In the genomic region with DNA sequence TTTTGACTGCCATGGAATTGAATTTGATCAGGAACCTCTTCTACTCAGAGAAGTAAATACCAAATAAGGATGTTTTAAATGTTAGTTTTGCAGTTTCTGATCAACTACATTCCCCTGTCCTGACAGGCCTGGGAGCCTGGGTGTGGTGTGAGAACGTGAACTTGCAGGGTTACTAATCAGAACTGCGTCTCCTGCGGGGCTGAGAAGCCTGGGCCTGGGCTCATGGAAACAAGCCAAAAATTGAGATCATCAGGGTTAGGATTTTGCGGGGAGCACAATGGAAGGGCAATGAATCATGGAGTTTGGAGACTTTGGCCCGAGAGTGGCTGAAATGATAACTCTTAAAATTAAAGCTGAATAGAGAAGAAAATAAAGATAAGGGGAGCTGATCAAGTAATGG, we compare ENCODE assay signal across 16 cellular contexts. TPM values are rescaled to one million over a fixed set of nuclear protein-coding genes. Genes with fewer than 3 reads are reported as not detected.
DNase-seq lines count a peak whose midpoint lies in the region; ATAC-seq and TF ChIP-seq lines count a peak whose summit lies in the region.
"Had no signal": no experiment of that assay in that cellular context is flagged by ENCODE, and none has a peak within 500 bp of the region (broad histone marks: within the 10 kb centered on the region; RNA-seq: fewer than 3 reads in every experiment).

No MANE protein-coding gene starts in this region.

- no peak overlapping the region for H3K4me2 ChIP-seq in mesenchymal stem cell (ENCODE audit: low read length, poor library complexity, severe bottlenecking)

- H3K27ac Mint-ChIP-seq in osteocyte (ENCODE audit: unreplicated experiment), result no peak overlapping the region
- H3K27ac Mint-ChIP-seq: activated CD4-positive, alpha-beta T cell treated with anti-CD3 and anti-CD28 coated beads for 36 hours; activated T-cell treated with anti-CD3 and anti-CD28 coated beads, Interleukin-2, amount 50 U/mL, for 24 hours; effector memory CD8-positive, alpha-beta T cell had no signal

- DNase-seq in AG09309 (ENCODE audit: low read depth), result peak; percentile 40
- DNase-seq in M059J (ENCODE audit: low read depth), result peak; percentile 80
- peak; percentile 77 for DNase-seq in dermis blood vessel endothelial cell
- no peak for DNase-seq in mesenchymal stem cell
- DNase-seq in osteocyte (ENCODE audit: extremely low spot score, unreplicated experiment), result no peak
- DNase-seq in DMS153 treated with DMSO at 0.1 percent for 48 hours (lab: John Stamatoyannopoulos, UW; ENCODE audit: unreplicated experiment), result no peak
- DNase-seq in stimulated activated CD4-positive, alpha-beta T cell treated with anti-CD3 and anti-CD28 coated beads, Interleukin-2, amount 100 ng/mL, for 48 hours, result no peak
- DNase-seq: activated CD4-positive, alpha-beta T cell treated with anti-CD3 and anti-CD28 coated beads for 36 hours; activated T-cell treated with anti-CD3 and anti-CD28 coated beads, Interleukin-2, amount 50 U/mL, for 24 hours; adrenal gland; DMS153; effector memory CD8-positive, alpha-beta T cell; KG1; NCI-H510A had no signal

- H3K27ac ChIP-seq in mesenchymal stem cell (ENCODE audit: low read length, poor library complexity, severe bottlenecking), result no peak overlapping the region
- H3K27ac ChIP-seq: adrenal gland, thoracic aorta had no signal

- no peak overlapping the region for H2BK120ac ChIP-seq in mesenchymal stem cell (ENCODE audit: low read depth, low read length)

- no peak overlapping the region for H3K4me3 Mint-ChIP-seq in osteocyte (ENCODE audit: unreplicated experiment)
- H3K4me3 Mint-ChIP-seq: activated CD4-positive, alpha-beta T cell treated with anti-CD3 and anti-CD28 coated beads for 36 hours; activated T-cell treated with anti-CD3 and anti-CD28 coated beads, Interleukin-2, amount 50 U/mL, for 24 hours; effector memory CD8-positive, alpha-beta T cell had no signal

- no peak overlapping the region for H2AK5ac ChIP-seq in mesenchymal stem cell (ENCODE audit: low read length, severe bottlenecking)

- peak overlapping the region; percentile 76 for H3K9ac ChIP-seq in mesenchymal stem cell (ENCODE audit: low read length)

- WGBS in mesenchymal stem cell, result 78% methylated on average over 5 of the region's 5 CpGs

- no peak overlapping the region for H2BK5ac ChIP-seq in mesenchymal stem cell (ENCODE audit: low read depth, low read length, poor library complexity, severe bottlenecking)

- H2BK12ac ChIP-seq in mesenchymal stem cell (ENCODE audit: low read length in 2 of 2), result no peak overlapping the region

- H3K4ac ChIP-seq in mesenchymal stem cell (ENCODE audit: low read depth in 1 of 2, low read length in 2 of 2), result no peak overlapping the region

- no peaks in the 10 kb centered on the region for H3K27me3 ChIP-seq in mesenchymal stem cell (ENCODE audit: control insufficient read depth in 1 of 2, insufficient read depth in 1 of 2, low read length in 2 of 2)
- H3K27me3 ChIP-seq: adrenal gland had no signal

- ATAC-seq in HG02852 (IDR thresholded peaks at IDR 0.05; ENCODE audit: unreplicated experiment), result no peak
- ATAC-seq: activated CD4-positive, alpha-beta T cell treated with anti-CD3 and anti-CD28 coated beads for 36 hours; effector memory CD8-positive, alpha-beta T cell had no signal

- no peak overlapping the region for H4K8ac ChIP-seq in mesenchymal stem cell (ENCODE audit: low read length)

- H3K4me1 ChIP-seq in mesenchymal stem cell (ENCODE audit: control insufficient read depth, insufficient read depth, low read depth, low read length), result peaks cover 2% of the 10 kb centered on the region
- H3K4me1 ChIP-seq: adrenal gland had no signal

- no peak overlapping the region for H4K91ac ChIP-seq in mesenchymal stem cell (ENCODE audit: low read length)

- no peaks in the 10 kb centered on the region for H3K36me3 Mint-ChIP-seq in osteocyte (ENCODE audit: unreplicated experiment)

- no peaks in the 10 kb centered on the region for H3K9me3 Mint-ChIP-seq in osteocyte (ENCODE audit: unreplicated experiment)
- H3K9me3 Mint-ChIP-seq: activated T-cell treated with anti-CD3 and anti-CD28 coated beads, Interleukin-2, amount 50 U/mL, for 24 hours; effector memory CD8-positive, alpha-beta T cell had no signal

- peaks cover 7% of the 10 kb centered on the region for H3K4me1 Mint-ChIP-seq in osteocyte (ENCODE audit: unreplicated experiment)
- H3K4me1 Mint-ChIP-seq: activated CD4-positive, alpha-beta T cell treated with anti-CD3 and anti-CD28 coated beads for 36 hours had no signal

- H3K9me3 ChIP-seq in mesenchymal stem cell (ENCODE audit: control insufficient read depth, low read length), result no peaks in the 10 kb centered on the region
- H3K9me3 ChIP-seq: adrenal gland, thoracic aorta had no signal

- no peaks in the 10 kb centered on the region for H3K36me3 ChIP-seq in mesenchymal stem cell (ENCODE audit: control insufficient read depth in 1 of 2, insufficient read depth in 2 of 2, low read depth in 1 of 2, low read length in 2 of 2)
- H3K36me3 ChIP-seq: adrenal gland, thoracic aorta had no signal

- H3K79me1 ChIP-seq in mesenchymal stem cell (replicated peaks; ENCODE audit: low read length, poor library complexity, severe bottlenecking), result no peaks in the 10 kb centered on the region

- no peak overlapping the region for H2AFZ ChIP-seq in mesenchymal stem cell (ENCODE audit: low read depth, low read length)

- no peak for TF ChIP-seq CTCF in AG09309 (IDR thresholded peaks at IDR 0.05; ENCODE audit: control insufficient read depth, insufficient read depth, low read depth, low read length, missing control alignments)
- no peak for TF ChIP-seq CTCF in osteocyte (IDR thresholded peaks at IDR 0.05)

- H3K18ac ChIP-seq in mesenchymal stem cell (ENCODE audit: low read depth in 1 of 2, low read length in 2 of 2), result no peak overlapping the region

- H3K4me3 ChIP-seq in AG09309 (ENCODE audit: control insufficient read depth, low read depth, low read length) (no peak overlapping the region), mesenchymal stem cell (ENCODE audit: insufficient read depth in 1 of 2, low read depth in 1 of 2, low read length in 2 of 2) (no peak overlapping the region)
- H3K4me3 ChIP-seq: adrenal gland, thoracic aorta had no signal

- no peak overlapping the region for H3K14ac ChIP-seq in mesenchymal stem cell (ENCODE audit: low read length in 2 of 2)

- H2BK15ac ChIP-seq in mesenchymal stem cell (ENCODE audit: low read depth, poor library complexity, severe bottlenecking), result no peak overlapping the region

- H3K23ac ChIP-seq in mesenchymal stem cell (ENCODE audit: low read length in 2 of 2), result no peak overlapping the region

- no peaks in the 10 kb centered on the region for H3K27me3 Mint-ChIP-seq in osteocyte (ENCODE audit: unreplicated experiment)
- H3K27me3 Mint-ChIP-seq: activated CD4-positive, alpha-beta T cell treated with anti-CD3 and anti-CD28 coated beads for 36 hours; activated T-cell treated with anti-CD3 and anti-CD28 coated beads, Interleukin-2, amount 50 U/mL, for 24 hours; effector memory CD8-positive, alpha-beta T cell had no signal

RNA-seq across cellular contexts. Expression of gene C3orf70, which starts 47.8 kb away (rescaled TPM):
- not detected in 2 replicates for total RNA-seq in M059J (2014; rRNA removed; shearing (Covaris generic))
- total RNA-seq in dermis blood vessel endothelial cell, result 2.6 and 2.8 TPM in 2 replicates
- 0.68 TPM for polyA plus RNA-seq in mesenchymal stem cell (2013, experiment 1 of 2)
- 0.74 TPM for polyA plus RNA-seq in mesenchymal stem cell (2013, experiment 2 of 2)
- 4.8 and 5.0 TPM in 2 replicates for total RNA-seq in osteocyte

RNA-seq across cellular contexts. Expression of gene EHHADH, which starts 53.2 kb away (rescaled TPM):
- total RNA-seq in M059J (2014; rRNA removed; shearing (Covaris generic)), result 4.5 and 10.4 TPM in 2 replicates
- total RNA-seq in dermis blood vessel endothelial cell, result 6.6 and 7.7 TPM in 2 replicates
- polyA plus RNA-seq in mesenchymal stem cell (2013, experiment 1 of 2), result 0.17 TPM
- polyA plus RNA-seq in mesenchymal stem cell (2013, experiment 2 of 2), result 0.15 TPM
- 0.57 and 1.2 TPM in 2 replicates for total RNA-seq in osteocyte

Comparison
In these comparisons a context has a peak if more than half of its experiments do, and no peak if none do; other contexts are left out.
1. DNase-seq: peak in AG09309 (single experiment), M059J (single experiment) and dermis blood vessel endothelial cell (single experiment); none in mesenchymal stem cell (single experiment), osteocyte (single experiment), DMS153 treated with DMSO at 0.1 percent for 48 hours (single experiment) and stimulated activated CD4-positive, alpha-beta T cell treated with anti-CD3 and anti-CD28 coated beads, Interleukin-2, amount 100 ng/mL, for 48 hours (0 of 2).